8 cellular contexts compared by ENCODE assay signal in genomic region chr19:50376166-50377050, GRCh38. TPM values are rescaled to one million over a fixed set of nuclear protein-coding genes. Genes with fewer than 3 reads are reported as not detected.
DNase-seq lines count a peak whose midpoint lies in the region; ATAC-seq, FAIRE-seq and TF ChIP-seq lines count a peak whose summit lies in the region.

NR1H2 (plus strand) TSS chr19:50376457; CDS start chr19:50377606, 1,149 bp downstream.

- H3K4me3 ChIP-seq in pancreas (peak within 1 kb of the TSS; percentile 64 to 94 (median 86)), tibial artery (peak within 1 kb of the TSS; percentile 66 to 97)

- WGBS in pancreas, 2 donors: 1 to 3% methylated on average over 53 to 67 of the region's 67 CpGs

- intact Hi-C loops in Right ventricle myocardium superior (cut with DNase I): no loop called here
- intact Hi-C loops in pancreas (cut with DNase I): no loop called here
- intact Hi-C loops in tibial artery (cut with DNase I; ENCODE audit: low total_unique reads): no loop called here

- H3K27me3 ChIP-seq in pancreas: no peaks in the 10 kb centered on the region
- no peaks in the 10 kb centered on the region for H3K27me3 ChIP-seq in tibial artery

- CTCF ChIA-PET in GM10248 (lab: Yijun Ruan, JAX): interaction anchor here (0.7 to 2.7 kb wide), 6 partner anchors 19 to 180 kb away, joined by 3 to 7 read pairs (median 6); partner anchors contain the start of gene KCNC3

- FAIRE-seq in pancreas (lab: Jason Lieb, UNC): no peak

- H3K36me3 ChIP-seq in pancreas: peaks cover 6 to 39% (median 26%) of the 10 kb centered on the region in 3 donors
- peaks cover 37 to 43% (median 41%) of the 10 kb centered on the region in 3 donors for H3K36me3 ChIP-seq in tibial artery

- H3K4me1 ChIP-seq in pancreas (no peaks in the 10 kb centered on the region), tibial artery (peaks cover 0 to 11% (median 5%) of the 10 kb centered on the region in 4 donors)

- DNase-seq in GM10248 (ENCODE audit: extremely low spot score) (peak; percentile 89), NCI-H1417 (lab: John Stamatoyannopoulos, UW) (peak; percentile 91 to 99 (median 97)), SW 1271 (lab: John Stamatoyannopoulos, UW) (peak; percentile 77 to 86), Right ventricle myocardium superior (peak; percentile 97), pancreas (peak; percentile 93 to 97 (median 94)), tibial artery (peak; percentile 94 to 97)
- DNase-seq in activated naive CD8-positive, alpha-beta T cell treated with anti-CD3 and anti-CD28 coated beads, Interleukin-2, amount 50 U/mL, for 16 hours (ENCODE audit: low read depth, low spot score): peak; percentile 83

- no peaks in the 10 kb centered on the region for H3K9me3 ChIP-seq in pancreas
- H3K9me3 ChIP-seq in tibial artery: no peaks in the 10 kb centered on the region

- no peak for TF ChIP-seq CTCF in GM10248 (IDR thresholded peaks at IDR 0.05; ENCODE audit: control extremely low read depth, extremely low read depth, low read depth, missing control alignments)
- TF ChIP-seq CTCF in pancreas (IDR thresholded peaks at IDR 0.05): no peak
- peak in 1 of 2 experiments; percentile 7 for TF ChIP-seq CTCF in tibial artery (IDR thresholded peaks at IDR 0.05)

- POLR2A ChIA-PET in GM10248 (lab: Yijun Ruan, JAX): interaction anchor here (0.9 kb wide), 1 partner anchor 48 kb away, joined by 5 read pairs; the partner anchor contains the start of gene KCNC3

- ATAC-seq in HG02642 (IDR thresholded peaks at IDR 0.05; ENCODE audit: poor library complexity, unreplicated experiment): peak; percentile 85
- ATAC-seq in Right ventricle myocardium superior (ENCODE audit: poor library complexity): peak; percentile 95
- peak; percentile 96 to 98 (median 96) for ATAC-seq in pancreas

- H3K27ac ChIP-seq in pancreas (peak within 1 kb of the TSS; percentile 91 to 97 (median 94)), tibial artery (peak within 1 kb of the TSS; percentile 92 to 100)

RNA-seq across cellular contexts. Expression of gene NR1H2, which starts in this region (rescaled TPM):
- total RNA-seq in Right ventricle myocardium superior: 68.4 TPM
- total RNA-seq in pancreas: 10 to 100 TPM; 20.5 to 33.5 (median 25.6) TPM
- polyA plus RNA-seq in pancreas: 10 to 100 TPM; 45.9 to 46.5 TPM

Comparison
In these comparisons a context has a peak if more than half of its experiments do, and no peak if none do; other contexts are left out.
1. Peak in every context shown above with its lines: DNase-seq, ATAC-seq, H3K4me3 ChIP-seq and H3K27ac ChIP-seq.